29 cellular contexts compared by ENCODE assay signal in the genomic region with DNA sequence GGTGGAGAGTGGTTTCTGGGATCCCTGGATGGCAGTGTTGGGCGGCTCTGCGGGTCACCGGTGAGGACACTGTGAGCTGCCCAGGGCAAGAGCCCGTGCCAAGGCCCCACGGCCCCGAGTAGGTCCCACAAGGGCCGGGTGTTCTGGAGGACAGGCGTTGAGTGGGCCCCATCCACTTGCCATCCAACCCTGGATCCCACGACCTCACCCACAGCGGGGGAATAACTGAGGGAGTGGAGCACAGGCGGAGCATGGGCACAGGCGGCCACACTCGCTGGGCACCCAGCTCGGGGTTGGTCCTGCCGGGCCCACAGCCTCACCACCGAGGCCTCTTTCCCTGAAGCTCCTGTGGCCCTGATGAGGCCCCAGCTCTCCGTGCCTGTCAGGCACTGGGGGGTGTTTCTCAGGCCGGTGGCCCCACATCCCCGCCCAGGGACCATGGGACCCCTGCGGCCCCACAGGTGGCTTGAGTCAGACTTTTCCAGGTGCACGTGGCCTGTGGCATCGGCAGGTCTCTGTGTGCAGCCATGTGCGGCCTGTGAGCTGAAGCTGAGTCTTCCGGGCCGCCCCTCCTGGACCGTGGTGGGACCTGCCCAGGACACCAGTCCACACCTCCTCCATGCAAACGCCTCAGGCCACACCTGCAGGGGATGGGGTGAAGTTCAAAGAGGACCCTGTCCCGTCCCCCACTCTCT.
"Had no signal": no experiment of that assay in that cellular context is flagged by ENCODE, and none has a peak within 500 bp of the region (broad histone marks: within the 10 kb centered on the region; RNA-seq: fewer than 3 reads in every experiment).

No MANE protein-coding gene starts in this region.

- H3K27me3 ChIP-seq: body of pancreas, ovary had no signal

- H3K9me3 ChIP-seq: esophagus muscularis mucosa, mucosa of descending colon, ovary, prostate gland, suprapubic skin, tibial artery had no signal

- H3K4me2 ChIP-seq: smooth muscle cell had no signal

- H3K27ac ChIP-seq: body of pancreas, esophagus muscularis mucosa, foreskin keratinocyte, heart right ventricle, ovary, prostate gland, suprapubic skin, tibial artery had no signal

- H3K36me3 ChIP-seq: esophagus muscularis mucosa, ovary, prostate gland, suprapubic skin, tibial artery had no signal

- ATAC-seq: body of pancreas; foreskin keratinocyte; left lobe of liver; mucosa of descending colon; natural killer cell treated with Interleukin-12 subunit alpha and Interleukin-12 subunit beta and Interleukin-15 and Interleukin-18, amount 100 ng/mL, for 72 hours; stimulated activated naive B cell treated with anti-CD40 and anti-IgM and Interleukin-4, amounts not matched to agents 10 μg/mL and 1 μg/mL and 100 μg/mL, for 72 hours; WTC11 had no signal

- H3K4me1 ChIP-seq: body of pancreas, esophagus muscularis mucosa, foreskin keratinocyte, prostate gland, suprapubic skin, tibial artery had no signal

- DNase-seq: activated CD4-positive, alpha-beta memory T cell treated with anti-CD3 and anti-CD28 coated beads, Interleukin-2, amount 10 ng/mL, durations not matched to agents 7 days and 5 days; activated CD4-positive, alpha-beta T cell treated with anti-CD3 and anti-CD28 coated beads for 1 hour; activated CD4-positive, alpha-beta T cell treated with anti-CD3 and anti-CD28 coated beads, Interleukin-2, amount 10 ng/mL, durations not matched to agents 7 days and 5 days; activated CD8-positive, alpha-beta memory T cell treated with anti-CD3 and anti-CD28 coated beads, Interleukin-2, amount 50 U/mL, for 48 hours; activated naive CD4-positive, alpha-beta T cell treated with Interleukin-2 at 50 U/mL for 16 hours; activated T-cell treated with anti-CD3 and anti-CD28 coated beads, Interleukin-2, amount 50 U/mL, for 48 hours; anterior cingulate cortex; body of pancreas; dermis blood vessel endothelial cell; effector CD4-positive, alpha-beta T cell; foreskin keratinocyte; heart right ventricle; kidney glomerular epithelial cell; mesendoderm; mucosa of descending colon; stimulated activated CD4-positive, alpha-beta T cell treated with anti-CD3 and anti-CD28 coated beads, Interleukin-15, amount 100 ng/mL, for 24 hours; stimulated activated CD4-positive, alpha-beta T cell treated with anti-CD3 and anti-CD28 coated beads, Interleukin-2, amount 100 ng/mL, for 24 hours; stimulated activated naive B cell treated with anti-CD40 and anti-IgM and Interleukin-4, amounts not matched to agents 10 μg/mL and 1 μg/mL and 100 μg/mL, for 72 hours; T-helper 2 cell had no signal

- H3K4me3 ChIP-seq: body of pancreas, esophagus muscularis mucosa, heart right ventricle, lung, mucosa of descending colon, ovary, prostate gland, smooth muscle cell, suprapubic skin, tibial artery had no signal
